ENCODE assay signal across 1 cellular context in genomic region chr5:137705106-137705505, GRCh38.
TF ChIP-seq lines count a peak whose summit lies in the region.

No MANE protein-coding gene starts in this region.

TF ChIP-seq in endothelial cell of umbilical vein, 7 proteins besides CTCF, POLR2A, EP300 and RAD21:
- TF ChIP-seq FOS (IDR thresholded peaks at IDR 0.05; ENCODE audit: borderline replicate concordance, insufficient read depth, low read length) (no peak), GATA2 (IDR thresholded peaks at IDR 0.05; ENCODE audit: insufficient read depth, insufficient read length, low read depth, low read length) (no peak), MYC (IDR thresholded peaks at IDR 0.05; ENCODE audit: low read depth, low read length) (no peak), POLR2AphosphoS5 (IDR thresholded peaks at IDR 0.05; ENCODE audit: insufficient read depth, low read depth, low read length) (no peak), JUN (IDR thresholded peaks at IDR 0.05; ENCODE audit: borderline replicate concordance, insufficient read depth, insufficient read length, low read depth) (no peak), EZH2 (IDR thresholded peaks at IDR 0.05; ENCODE audit: borderline replicate concordance, low read depth, low read length, severe bottlenecking) (no peak)
- TF ChIP-seq, protein P1, sequence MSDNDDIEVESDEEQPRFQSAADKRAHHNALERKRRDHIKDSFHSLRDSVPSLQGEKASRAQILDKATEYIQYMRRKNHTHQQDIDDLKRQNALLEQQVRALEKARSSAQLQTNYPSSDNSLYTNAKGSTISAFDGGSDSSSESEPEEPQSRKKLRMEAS (IDR thresholded peaks at IDR 0.05; ENCODE audit: insufficient read depth, insufficient read length), result no peak
